Comparison of ENCODE assay signal across 25 cellular contexts in genomic region chr12:106657499-106657898, GRCh38.
"Had no signal": no experiment of that assay in that cellular context is flagged by ENCODE, and none has a peak within 500 bp of the region (broad histone marks: within the 10 kb centered on the region; RNA-seq: fewer than 3 reads in every experiment).

No MANE protein-coding gene starts in this region.

- H3K36me3 ChIP-seq: neutrophil, pancreas, prostate gland, spleen, suprapubic skin, tibial artery, transverse colon, vagina had no signal

- H3K4me3 ChIP-seq: pancreas, prostate gland, skin epidermis, smooth muscle cell, spleen, suprapubic skin, testis, tibial artery, transverse colon, vagina had no signal

- H3K4me1 ChIP-seq: pancreas, prostate gland, spleen, suprapubic skin, testis, tibial artery, transverse colon, vagina had no signal

- H3K27me3 ChIP-seq: neutrophil, pancreas, suprapubic skin, testis, tibial artery, transverse colon, vagina had no signal

- H3K27ac ChIP-seq: neutrophil, pancreas, prostate gland, skin epidermis, spleen, suprapubic skin, testis, tibial artery, transverse colon, vagina had no signal

- H3K9me3 ChIP-seq: neutrophil, pancreas, prostate gland, testis, vagina had no signal

- ATAC-seq: naive thymus-derived CD8-positive, alpha-beta T cell; natural killer cell treated with Interleukin-12 subunit alpha and Interleukin-12 subunit beta and Interleukin-15 and Interleukin-18, amount 100 ng/mL, for 72 hours; pancreas; right cardiac atrium; sciatic nerve; stimulated activated memory B cell treated with anti-CD40 and anti-IgM and Interleukin-4, amounts not matched to agents 10 μg/mL and 1 μg/mL and 100 μg/mL, for 72 hours; stimulated activated naive CD8-positive, alpha-beta T cell treated with anti-CD3 and anti-CD28 coated beads, Interleukin-15, amount 100 ng/mL, for 72 hours; stimulated activated naive CD8-positive, alpha-beta T cell treated with anti-CD3 and anti-CD28 coated beads, Interleukin-15, Interleukin-2, amounts not matched to agents 100 U/mL and 50 U/mL, for 24 hours had no signal

- DNase-seq: naive thymus-derived CD8-positive, alpha-beta T cell; nephron progenitor cell; pancreas; right cardiac atrium; spleen; stimulated activated CD4-positive, alpha-beta T cell treated with anti-CD3 and anti-CD28 coated beads, Interleukin-12 subunit alpha, Interleukin-12 subunit beta, amount 100 ng/mL, for 4 hours; stimulated activated CD4-positive, alpha-beta T cell treated with anti-CD3 and anti-CD28 coated beads, Interleukin-1b, Interleukin-23, amount 100 ng/mL, for 48 hours; stimulated activated CD4-positive, alpha-beta T cell treated with anti-CD3 and anti-CD28 coated beads, Interleukin-4, amount 100 ng/mL, for 1 hour; stimulated activated CD4-positive, alpha-beta T cell treated with anti-CD3 and anti-CD28 coated beads, Interleukin-4, amount 100 ng/mL, for 4 hours; stimulated activated CD8-positive, alpha-beta memory T cell treated with anti-CD3 and anti-CD28 coated beads, Interleukin-4, amount 100 ng/mL, for 48 hours; stimulated activated naive CD4-positive, alpha-beta T cell; stimulated activated naive CD8-positive, alpha-beta T cell treated with anti-CD3 and anti-CD28 coated beads, Interleukin-15, amount 100 ng/mL, for 72 hours; stimulated activated naive CD8-positive, alpha-beta T cell treated with anti-CD3 and anti-CD28 coated beads, Interleukin-15, Interleukin-2, amounts not matched to agents 100 U/mL and 50 U/mL, for 24 hours; testis; tibial artery; transverse colon had no signal

- H3K4me2 ChIP-seq: smooth muscle cell had no signal
